Comparison of ENCODE assay signal across 16 cellular contexts in the genomic region with DNA sequence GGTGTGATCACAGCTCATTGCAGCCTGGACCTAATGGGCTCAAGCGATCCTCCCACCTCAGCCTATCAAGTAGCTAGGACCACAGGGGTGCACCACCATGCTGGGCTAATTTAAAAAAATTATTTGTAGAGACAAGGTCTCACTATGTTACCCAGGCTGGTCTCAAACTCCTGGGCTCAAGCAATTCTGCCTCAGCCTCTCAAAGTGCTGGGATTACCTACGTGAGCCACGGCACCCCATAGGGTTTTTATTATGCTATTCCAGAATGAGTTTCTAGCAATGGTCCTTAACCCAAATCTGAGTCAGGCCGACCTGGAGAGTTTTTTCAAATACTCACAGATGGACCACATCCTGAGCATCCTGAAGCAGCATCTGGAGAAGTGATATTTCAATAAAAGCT.
A peak's percentile ranks its signal among the peaks of the same experiment; 100 is the strongest.
DNase-seq lines count a peak whose midpoint lies in the region; ATAC-seq and TF ChIP-seq lines count a peak whose summit lies in the region.
"Had no signal": no experiment of that assay in that cellular context is flagged by ENCODE, and none has a peak within 500 bp of the region (broad histone marks: within the 10 kb centered on the region; RNA-seq: fewer than 3 reads in every experiment).

No MANE protein-coding gene starts in this region.

- peak overlapping the region in 1 of 3 experiments; percentile 27; a peak in 1 of 7 replicates for H3K27ac Mint-ChIP-seq in H9
- no peak overlapping the region for H3K27ac Mint-ChIP-seq in endodermal cell
- H3K27ac Mint-ChIP-seq: CD4-positive, alpha-beta memory T cell had no signal

- peaks cover 0 to 15% of the 10 kb centered on the region in 2 experiments; a peak in 4 of 5 replicates for H3K9me3 Mint-ChIP-seq in H9
- peaks cover 14% of the 10 kb centered on the region for H3K9me3 Mint-ChIP-seq in endodermal cell

- H3K4me3 Mint-ChIP-seq in H9 = no peak overlapping the region
- no peak overlapping the region for H3K4me3 Mint-ChIP-seq in endodermal cell
- H3K4me3 Mint-ChIP-seq: CD4-positive, alpha-beta memory T cell had no signal

- H3K9me3 ChIP-seq in H9 (ENCODE audit: control insufficient read depth, low read depth, low read length) (no peaks in the 10 kb centered on the region), NT2/D1 (ENCODE audit: insufficient read depth, low read length) (peaks cover 3% of the 10 kb centered on the region; the same call in 1 of the 2 replicates), endodermal cell (ENCODE audit: control insufficient read depth, low read length) (no peaks in the 10 kb centered on the region)
- H3K9me3 ChIP-seq: HAP-1 had no signal

- intact Hi-C loops in left colon (cut with DNase I, micrococcal nuclease) = no loop called here

- H3K36me3 ChIP-seq in NT2/D1 (ENCODE audit: insufficient read depth, insufficient read length, low read length) (no peaks in the 10 kb centered on the region), endodermal cell (ENCODE audit: control insufficient read depth, insufficient read depth, low read length) (no peaks in the 10 kb centered on the region)
- H3K36me3 ChIP-seq: HAP-1 had no signal

- no peak overlapping the region for H3K14ac ChIP-seq in H9 (ENCODE audit: insufficient read depth, low read length)

- no peak overlapping the region for H3K4ac ChIP-seq in H9 (ENCODE audit: low read depth, low read length)

- no peak overlapping the region for H3K56ac ChIP-seq in H9 (ENCODE audit: insufficient read length, low read depth, low read length)

- H3K79me1 ChIP-seq in H9 (ENCODE audit: insufficient read depth, low read depth, low read length, poor library complexity, severe bottlenecking) = no peaks in the 10 kb centered on the region

- H3T11ph ChIP-seq in H9 (ENCODE audit: low read length) = no peak overlapping the region

- H2AK5ac ChIP-seq in H9 (ENCODE audit: insufficient read length, low read length) = no peak overlapping the region

- no peaks in the 10 kb centered on the region for H3K79me2 ChIP-seq in H9 (ENCODE audit: insufficient read depth, low read length)

- no peak overlapping the region for H2BK120ac ChIP-seq in H9 (ENCODE audit: low read depth, low read length, poor library complexity, severe bottlenecking)

- no peak for ATAC-seq in left colon
- ATAC-seq in HG03520 (IDR thresholded peaks at IDR 0.05; ENCODE audit: unreplicated experiment) = no peak

- no peak overlapping the region for H3K4me2 ChIP-seq in H9 (ENCODE audit: insufficient read depth, insufficient read length, low read length)

- H2AFZ ChIP-seq in H9 (ENCODE audit: low read length) = no peak overlapping the region

- no peak overlapping the region for H2BK5ac ChIP-seq in H9 (ENCODE audit: insufficient read length, low read length)

- H3K18ac ChIP-seq in H9 (ENCODE audit: insufficient read length, low read depth, low read length) = no peak overlapping the region

- H3K4me1 Mint-ChIP-seq in H9 (peaks cover 21 to 31% of the 10 kb centered on the region in 2 experiments), endodermal cell (no peaks in the 10 kb centered on the region)
- H3K4me1 Mint-ChIP-seq: CD4-positive, alpha-beta memory T cell had no signal

- H3K27me3 ChIP-seq in H9 (ENCODE audit: insufficient read depth, low read length) = no peaks in the 10 kb centered on the region
- no peaks in the 10 kb centered on the region for H3K27me3 ChIP-seq in NT2/D1 (ENCODE audit: insufficient read depth, insufficient read length)
- H3K27me3 ChIP-seq in endodermal cell (ENCODE audit: control insufficient read depth, insufficient read depth, low read length, poor library complexity, severe bottlenecking) = no peaks in the 10 kb centered on the region

- no peak overlapping the region for H2BK20ac ChIP-seq in H9 (ENCODE audit: low read depth, low read length, poor library complexity, severe bottlenecking)

- H3K27me3 Mint-ChIP-seq in H9 (ENCODE audit: low read depth) = no peaks in the 10 kb centered on the region; the same call in 1 of the 2 replicates
- H3K27me3 Mint-ChIP-seq in endodermal cell (ENCODE audit: insufficient read depth) = no peaks in the 10 kb centered on the region
- H3K27me3 Mint-ChIP-seq: CD4-positive, alpha-beta memory T cell had no signal

- DNase-seq in H9 (peak; percentile 32), NT2/D1 (ENCODE audit: low read depth, low spot score) (peak; percentile 9), endodermal cell (peak; percentile 63), left colon (no peak), NCI-H446 treated with DMSO at 0.1 percent for 48 hours (lab: John Stamatoyannopoulos, UW) (no peak)
- DNase-seq in stimulated activated CD4-positive, alpha-beta T cell treated with anti-CD3 and anti-CD28 coated beads, Interleukin-4, amount 100 ng/mL, for 1 hour = no peak
- DNase-seq: C1 segment of cervical spinal cord; Calu3; CD4-positive, alpha-beta memory T cell; COR-L47; DMS53; DMS79 treated with DMSO at 0.1 percent for 48 hours; GF-D8; GOT3 had no signal

- H4K20me1 ChIP-seq in H9 (ENCODE audit: control insufficient read depth, insufficient read depth, insufficient read length) = no peaks in the 10 kb centered on the region

- no CpG with 5 or more reads among the region's 4 CpGs for WGBS in H9 (ENCODE audit: extremely low coverage, insufficient read length, low lambda C conversion rate)
- WGBS in endodermal cell (ENCODE audit: insufficient coverage in 1 of 2, insufficient read length in 1 of 2), 2 experiments = 56 to 63% methylated on average over 3 to 4 of the region's 4 CpGs

- no peak overlapping the region for H4K5ac ChIP-seq in H9 (ENCODE audit: insufficient read length, low read depth, low read length)

- no peak overlapping the region for H3K23ac ChIP-seq in H9 (ENCODE audit: insufficient read length, low read depth, low read length)

- no peak overlapping the region for H4K91ac ChIP-seq in H9 (ENCODE audit: insufficient read length, low read depth, low read length)

- no peak overlapping the region for H4K8ac ChIP-seq in H9 (replicated peaks; ENCODE audit: insufficient read length, low read depth, low read length)

- TF ChIP-seq CTCF in H9 (conservative IDR thresholded peaks at IDR 0.05) (no peak), endodermal cell (conservative IDR thresholded peaks at IDR 0.05) (no peak)

- no peak overlapping the region for H3K4me3 ChIP-seq in NT2/D1 (ENCODE audit: insufficient read length, low read depth)
- no peak overlapping the region for H3K4me3 ChIP-seq in endodermal cell (ENCODE audit: low read length)
- H3K4me3 ChIP-seq: HAP-1 had no signal

- H2BK12ac ChIP-seq in H9 (ENCODE audit: insufficient read length, low read depth, low read length) = no peak overlapping the region

- H3K4me1 ChIP-seq in H9 (ENCODE audit: insufficient read depth, low read length) (no peaks in the 10 kb centered on the region), NT2/D1 (ENCODE audit: insufficient read depth, insufficient read length) (no peaks in the 10 kb centered on the region), endodermal cell (ENCODE audit: control insufficient read depth, insufficient read depth, low read length) (no peaks in the 10 kb centered on the region)
- H3K4me1 ChIP-seq: HAP-1 had no signal

- H3K9ac ChIP-seq in H9 (ENCODE audit: extremely low read depth, insufficient read length, low read length) (no peak overlapping the region), NT2/D1 (ENCODE audit: insufficient read length, low read depth) (no peak overlapping the region), endodermal cell (ENCODE audit: extremely low read depth, low read length, poor library complexity, severe bottlenecking) (no peak overlapping the region)

- H3K36me3 Mint-ChIP-seq in H9 (ENCODE audit: insufficient read depth in 1 of 3, low read depth in 3 of 3) (peaks cover 7 to 14% (median 11%) of the 10 kb centered on the region in 3 experiments), endodermal cell (ENCODE audit: low read depth) (peaks cover 10% of the 10 kb centered on the region)

- H2BK15ac ChIP-seq in H9 (ENCODE audit: low read depth, low read length) = no peak overlapping the region

- H3K23me2 ChIP-seq in H9 (ENCODE audit: insufficient read length, low read depth, low read length, poor library complexity, severe bottlenecking) = no peaks in the 10 kb centered on the region

- H3K27ac ChIP-seq in H9 (ENCODE audit: insufficient read length, low read depth, low read length) = no peak overlapping the region
- H3K27ac ChIP-seq in endodermal cell (ENCODE audit: low read depth, low read length) = no peak overlapping the region

Comparison
In these comparisons a context has a peak if more than half of its experiments do, and no peak if none do; other contexts are left out.
1. DNase-seq: peak in H9 (single experiment), NT2/D1 (single experiment) and endodermal cell (single experiment); none in left colon (0 of 2), NCI-H446 treated with DMSO at 0.1 percent for 48 hours (single experiment) and stimulated activated CD4-positive, alpha-beta T cell treated with anti-CD3 and anti-CD28 coated beads, Interleukin-4, amount 100 ng/mL, for 1 hour (single experiment).